8 cellular contexts compared by ENCODE assay signal in the genomic region with DNA sequence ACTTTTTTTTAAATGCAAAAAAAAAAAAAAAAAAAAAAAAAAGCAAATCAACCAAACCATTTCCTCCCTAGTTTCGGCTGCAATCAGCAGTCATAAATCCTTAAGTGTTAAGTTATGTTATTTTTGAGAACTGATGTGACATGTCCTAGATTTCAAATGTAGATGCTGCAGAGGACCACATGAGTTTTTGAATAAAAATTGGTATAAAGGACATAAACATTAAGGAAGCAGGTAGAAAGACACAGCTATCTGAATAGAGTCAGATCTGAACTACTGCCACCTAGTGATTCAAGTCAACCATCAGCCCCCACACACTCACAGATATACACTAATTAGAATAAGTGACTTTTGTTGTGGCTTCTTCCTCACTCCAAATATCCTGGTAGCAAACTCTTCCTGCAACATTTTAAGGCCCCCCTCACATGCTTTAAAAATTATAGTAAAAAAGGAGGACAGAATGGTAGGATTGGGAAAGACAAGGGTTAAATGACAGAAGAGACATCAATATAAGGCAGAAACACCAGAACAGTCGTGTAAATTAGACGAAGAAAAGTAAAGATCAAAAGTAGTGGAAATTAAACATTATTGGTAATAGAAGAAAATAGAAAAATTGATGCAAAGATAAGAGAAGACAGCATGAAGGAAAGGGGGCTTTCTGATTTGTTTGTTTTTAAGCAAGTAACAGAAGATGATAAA.
DNase-seq lines count a peak whose midpoint lies in the region; ATAC-seq, FAIRE-seq and TF ChIP-seq lines count a peak whose summit lies in the region.

No MANE protein-coding gene starts in this region.

- H3K36me3 ChIP-seq in BE2C, result no peaks in the 10 kb centered on the region
- no peaks in the 10 kb centered on the region for H3K36me3 ChIP-seq in astrocyte (ENCODE audit: insufficient read depth, low read length)

- H3K27ac Mint-ChIP-seq in astrocyte (ENCODE audit: unreplicated experiment), result no peak overlapping the region

- DNase-seq in BE2C (peak; percentile 26), NCI-H460 (ENCODE audit: extremely low read depth, low read depth) (peak; percentile 51), astrocyte (ENCODE audit: low read depth) (peak; percentile 26), left kidney (ENCODE audit: low read depth, low spot score) (peak; percentile 56), NK-92 (lab: John Stamatoyannopoulos, UW; ENCODE audit: unreplicated experiment) (no peak), NCI-H2227 (lab: John Stamatoyannopoulos, UW; ENCODE audit: unreplicated experiment) (no peak)

- ATAC-seq in GM18498 (IDR thresholded peaks at IDR 0.05; ENCODE audit: unreplicated experiment) (peak; percentile 85), HG02763 (IDR thresholded peaks at IDR 0.05; ENCODE audit: unreplicated experiment) (peak; percentile 67)

- H3K9me3 Mint-ChIP-seq in astrocyte (ENCODE audit: unreplicated experiment), result no peaks in the 10 kb centered on the region

- H3K4me3 ChIP-seq in BE2C (ENCODE audit: low read depth, low read length), result no peak overlapping the region
- H3K4me3 ChIP-seq in astrocyte (ENCODE audit: insufficient read depth, low read depth, low read length), result no peak overlapping the region

- TF ChIP-seq CTCF in BE2C (IDR thresholded peaks at IDR 0.05; ENCODE audit: low read depth, low read length) (peak; percentile 74), astrocyte (IDR thresholded peaks at IDR 0.05; ENCODE audit: insufficient read depth, low read depth, low read length) (peak; percentile 61)

- no peak overlapping the region for H2AFZ ChIP-seq in astrocyte (ENCODE audit: low read depth, low read length)

- H3K4me1 Mint-ChIP-seq in astrocyte (ENCODE audit: low read depth, unreplicated experiment), result peaks cover 14% of the 10 kb centered on the region

- no peaks in the 10 kb centered on the region for H3K79me2 ChIP-seq in astrocyte (ENCODE audit: insufficient read depth, low read length)

- no peak overlapping the region for H3K9ac ChIP-seq in astrocyte (ENCODE audit: low read length)

- H3K9me3 ChIP-seq in BE2C (no peaks in the 10 kb centered on the region), astrocyte (ENCODE audit: insufficient read depth, low read depth, low read length) (no peaks in the 10 kb centered on the region)

- no peak overlapping the region for H3K4me2 ChIP-seq in astrocyte (ENCODE audit: low read length)

- no peak overlapping the region for H3K4me3 Mint-ChIP-seq in astrocyte (ENCODE audit: unreplicated experiment)

- FAIRE-seq in astrocyte (lab: Jason Lieb, UNC), result no peak

- no peaks in the 10 kb centered on the region for H3K36me3 Mint-ChIP-seq in astrocyte (ENCODE audit: low read depth, unreplicated experiment)

- no peaks in the 10 kb centered on the region for H3K27me3 Mint-ChIP-seq in astrocyte (ENCODE audit: low read depth, unreplicated experiment)

- H3K27me3 ChIP-seq in BE2C, result no peaks in the 10 kb centered on the region
- no peaks in the 10 kb centered on the region for H3K27me3 ChIP-seq in astrocyte (ENCODE audit: insufficient read depth, low read length)

- H4K20me1 ChIP-seq in astrocyte (ENCODE audit: insufficient read depth, low read length), result no peaks in the 10 kb centered on the region

- no peaks in the 10 kb centered on the region for H3K4me1 ChIP-seq in BE2C
- peaks cover 14% of the 10 kb centered on the region for H3K4me1 ChIP-seq in astrocyte (ENCODE audit: insufficient read depth, low read length)

- H3K27ac ChIP-seq in astrocyte (ENCODE audit: low read depth, low read length), result no peak overlapping the region

Comparison
In these comparisons a context has a peak if more than half of its experiments do, and no peak if none do; other contexts are left out.
1. DNase-seq: peak in BE2C (single experiment), NCI-H460 (single experiment), astrocyte (single experiment) and left kidney (single experiment); none in NK-92 (single experiment) and NCI-H2227 (single experiment).